8 cellular contexts compared by ENCODE assay signal in genomic region chr17:82237746-82238561, GRCh38. TPM values are rescaled to one million over a fixed set of nuclear protein-coding genes. Genes with fewer than 3 reads are reported as not detected.
A peak's percentile ranks its signal among the peaks of the same experiment; 100 is the strongest.
DNase-seq lines count a peak whose midpoint lies in the region; ATAC-seq and TF ChIP-seq lines count a peak whose summit lies in the region.
"Had no signal": no experiment of that assay in that cellular context is flagged by ENCODE, and none has a peak within 500 bp of the region (broad histone marks: within the 10 kb centered on the region; RNA-seq: fewer than 3 reads in every experiment).

No MANE protein-coding gene starts in this region.

- no peaks in the 10 kb centered on the region for H3K27me3 ChIP-seq in hepatocyte

- H3K79me2 ChIP-seq in hepatocyte: peaks cover 28% of the 10 kb centered on the region

- H3K36me3 ChIP-seq in hepatocyte (replicated peaks; ENCODE audit: insufficient read depth, low read depth): no peaks in the 10 kb centered on the region

- TF ChIP-seq EP300 in Ishikawa (IDR thresholded peaks at IDR 0.05; ENCODE audit: borderline replicate concordance): no peak

- no peaks in the 10 kb centered on the region for H3K9me3 ChIP-seq in hepatocyte (ENCODE audit: low read depth)

- peak; percentile 59 for DNase-seq in activated CD8-positive, alpha-beta memory T cell treated with anti-CD3 and anti-CD28 coated beads, Interleukin-2, amount 50 U/mL, for 48 hours
- DNase-seq in hepatocyte (ENCODE audit: low spot score) (no peak), NCI-H69 (lab: John Stamatoyannopoulos, UW) (no peak)
- no peak for DNase-seq in stimulated activated naive CD8-positive, alpha-beta T cell treated with anti-CD3 and anti-CD28 coated beads, Interleukin-15, amount 100 ng/mL, for 72 hours
- DNase-seq: NCI-H748 treated with DMSO at 0.1 percent for 48 hours had no signal

- H3K27ac ChIP-seq in hepatocyte: peak overlapping the region; percentile 37

- H3K4me1 Mint-ChIP-seq in stimulated activated naive CD8-positive, alpha-beta T cell treated with anti-CD3 and anti-CD28 coated beads, Interleukin-15, amount 100 ng/mL, for 72 hours: peaks cover 93% of the 10 kb centered on the region

- TF ChIP-seq CTCF in hepatocyte (IDR thresholded peaks at IDR 0.05; ENCODE audit: poor library complexity): no peak

- TF ChIP-seq RAD21 in Ishikawa (IDR thresholded peaks at IDR 0.05; ENCODE audit: low read depth): no peak

- H3K4me3 Mint-ChIP-seq in stimulated activated naive CD8-positive, alpha-beta T cell treated with anti-CD3 and anti-CD28 coated beads, Interleukin-15, amount 100 ng/mL, for 72 hours: peak overlapping the region; percentile 53 to 75

- no peaks in the 10 kb centered on the region for H3K9me3 Mint-ChIP-seq in stimulated activated naive CD8-positive, alpha-beta T cell treated with anti-CD3 and anti-CD28 coated beads, Interleukin-15, amount 100 ng/mL, for 72 hours

- no peaks in the 10 kb centered on the region for H3K27me3 Mint-ChIP-seq in stimulated activated naive CD8-positive, alpha-beta T cell treated with anti-CD3 and anti-CD28 coated beads, Interleukin-15, amount 100 ng/mL, for 72 hours

- peaks cover 38% of the 10 kb centered on the region for H4K20me1 ChIP-seq in hepatocyte (ENCODE audit: insufficient read depth, poor library complexity, severe bottlenecking)

- H3K27ac Mint-ChIP-seq in stimulated activated naive CD8-positive, alpha-beta T cell treated with anti-CD3 and anti-CD28 coated beads, Interleukin-15, amount 100 ng/mL, for 72 hours: peak overlapping the region in 1 of 2 donors; percentile 88

- ATAC-seq in stimulated activated naive CD8-positive, alpha-beta T cell treated with anti-CD3 and anti-CD28 coated beads, Interleukin-15, amount 100 ng/mL, for 72 hours: peak; percentile 1
- ATAC-seq in HG03565 (IDR thresholded peaks at IDR 0.05; ENCODE audit: unreplicated experiment) (no peak), HG03378 (IDR thresholded peaks at IDR 0.05; ENCODE audit: unreplicated experiment) (no peak)

- no peak overlapping the region for H3K4me3 ChIP-seq in hepatocyte

- no peak overlapping the region for H2AFZ ChIP-seq in hepatocyte

- no peak overlapping the region for H3K4me2 ChIP-seq in hepatocyte

- no peaks in the 10 kb centered on the region for H3K9me2 ChIP-seq in hepatocyte (replicated peaks; ENCODE audit: insufficient read depth)

- peaks cover 50% of the 10 kb centered on the region for H3K4me1 ChIP-seq in hepatocyte (ENCODE audit: insufficient read depth)

- 96% methylated on average over 33 of the region's 34 CpGs for WGBS in hepatocyte (ENCODE audit: low lambda C conversion rate, missing lambda C conversion rate)

TF ChIP-seq in Ishikawa, 13 proteins besides CTCF, POLR2A, EP300 and RAD21:
- TF ChIP-seq MAX (IDR thresholded peaks at IDR 0.05): no peak
- 0 out of 2 replicates have a peak, but pooled peaks have one; percentile 29 for TF ChIP-seq ZBTB7A (IDR thresholded peaks at IDR 0.05; ENCODE audit: low read depth)
- no peak for TF ChIP-seq REST (IDR thresholded peaks at IDR 0.05; ENCODE audit: low read depth)
- TF ChIP-seq TCF12 (IDR thresholded peaks at IDR 0.05; ENCODE audit: low read depth): no peak

RNA-seq across cellular contexts. Expression of gene SLC16A3, which starts 9.1 kb away (rescaled TPM):
- 240 and 290 TPM in 2 replicates for total RNA-seq in hepatocyte
- polyA plus RNA-seq in hepatocyte: 114 and 125 TPM in 2 replicates

RNA-seq across cellular contexts. Expression of gene CCDC57, which starts 25.3 kb away (rescaled TPM):
- total RNA-seq in hepatocyte: 10.0 and 15.7 TPM in 2 replicates
- 29.8 and 49.5 TPM in 2 replicates for polyA plus RNA-seq in hepatocyte

RNA-seq across cellular contexts. Expression of gene CSNK1D, which starts 35.5 kb away (rescaled TPM):
- total RNA-seq in hepatocyte: 55.7 and 72.5 TPM in 2 replicates
- polyA plus RNA-seq in hepatocyte: 152 and 193 TPM in 2 replicates
